Comparison of ENCODE assay signal across 8 cellular contexts in genomic region chr3:64023187-64023860, GRCh38. TPM values are rescaled to one million over a fixed set of nuclear protein-coding genes. Genes with fewer than 3 reads are reported as not detected.
DNase-seq lines count a peak whose midpoint lies in the region; ATAC-seq and TF ChIP-seq lines count a peak whose summit lies in the region.

Gene PSMD6 (minus strand): TSS chr3:64023494. CDS start chr3:64023419, 75 bp downstream.

- TF ChIP-seq CTCF in GM13977 (IDR thresholded peaks at IDR 0.05; ENCODE audit: extremely low read depth, insufficient read depth, missing control alignments) (peak; percentile 100), vagina (IDR thresholded peaks at IDR 0.05) (peak; percentile 87 to 100 (median 96))

- intact Hi-C loops in right cardiac atrium (cut with DNase I) = no loop called here
- intact Hi-C loops in vagina (cut with DNase I) = no loop called here

- H3K4me1 ChIP-seq in right cardiac atrium (ENCODE audit: control insufficient read depth, insufficient read depth, low read length) (peaks cover 3% of the 10 kb centered on the region), vagina (peaks cover 32% of the 10 kb centered on the region)

- H3K9me3 ChIP-seq in T-helper 17 cell (ENCODE audit: control insufficient read depth, low read length, poor library complexity, severe bottlenecking) (no peaks in the 10 kb centered on the region), right cardiac atrium (ENCODE audit: control insufficient read depth, low read length) (no peaks in the 10 kb centered on the region), vagina (no peaks in the 10 kb centered on the region)

- peaks cover 6 to 19% of the 10 kb centered on the region in 2 donors for H3K36me3 ChIP-seq in vagina

- peak within 1 kb of the TSS; percentile 88 for H3K4me3 Mint-ChIP-seq in T-helper 17 cell

- H3K27me3 ChIP-seq in right cardiac atrium (ENCODE audit: control insufficient read depth, insufficient read depth) (peaks cover 2% of the 10 kb centered on the region), vagina (no peaks in the 10 kb centered on the region)

- in situ Hi-C loops in GM13977 (cut with MboI; ENCODE audit: low pct_unique_long_range_greater_than_20kb, low sequenced_read_pairs, unreplicated experiment) = loop anchor here (25.0 kb wide), 1 partner anchor 661 kb away; no protein-coding TSS in a partner anchor

- 3% methylated on average over 59 of the region's 59 CpGs for WGBS in right cardiac atrium

- no peak for TF ChIP-seq POLR2A in vagina (IDR thresholded peaks at IDR 0.05)

- DNase-seq in GM13977 (ENCODE audit: low spot score) (peak; percentile 87), NCI-H128 (lab: John Stamatoyannopoulos, UW; ENCODE audit: unreplicated experiment) (peak; percentile 54), T-helper 17 cell (peak; percentile 89 to 98 (median 90)), right cardiac atrium (peak; percentile 89 to 96 (median 95)), putamen (ENCODE audit: low spot score) (peak; percentile 86), vagina (ENCODE audit: extremely low spot score in 2 of 2) (no peak)

- peaks cover 15% of the 10 kb centered on the region for H3K27me3 Mint-ChIP-seq in T-helper 17 cell

- peak within 1 kb of the TSS; percentile 80 for H3K4me3 ChIP-seq in right cardiac atrium (ENCODE audit: low read length)
- H3K4me3 ChIP-seq in vagina = peak within 1 kb of the TSS; percentile 97 to 100

- H3K4me1 Mint-ChIP-seq in T-helper 17 cell = peaks cover 16% of the 10 kb centered on the region

- ATAC-seq in HG02759 (IDR thresholded peaks at IDR 0.05; ENCODE audit: unreplicated experiment) (peak; percentile 99), T-helper 17 cell (peak; percentile 95), right cardiac atrium (peak; percentile 96)

- peaks cover 4% of the 10 kb centered on the region for H3K36me3 Mint-ChIP-seq in T-helper 17 cell (ENCODE audit: low read depth)

- H3K27ac Mint-ChIP-seq in T-helper 17 cell = peak within 1 kb of the TSS; percentile 93

- H3K27ac ChIP-seq in angular gyrus (ENCODE audit: low read depth, low read length) = peak within 1 kb of the TSS; percentile 82
- peak within 1 kb of the TSS; percentile 78 for H3K27ac ChIP-seq in right cardiac atrium (ENCODE audit: low read length)
- H3K27ac ChIP-seq in vagina = peak within 1 kb of the TSS; percentile 81

RNA-seq across cellular contexts. Expression of gene PSMD6, which starts in this region (rescaled TPM):
- total RNA-seq in T-helper 17 cell (10 to 100 TPM; 91.3 to 97.3 TPM), right cardiac atrium (10 to 100 TPM; 62.8 to 75.1 (median 71.5) TPM), vagina (50.3 TPM)
- polyA plus RNA-seq in right cardiac atrium = 86.4 TPM

Comparison
In these comparisons a context has a peak if more than half of its experiments do, and no peak if none do; other contexts are left out.
1. DNase-seq: peak in GM13977 (single experiment), NCI-H128 (single experiment), T-helper 17 cell (3 of 3), right cardiac atrium (3 of 3) and putamen (single experiment); none in vagina (0 of 2).
2. Peak in every context shown above with its lines, with median percentiles within 50 percentile points of each other: ATAC-seq and H3K27ac ChIP-seq.